In the genomic region with DNA sequence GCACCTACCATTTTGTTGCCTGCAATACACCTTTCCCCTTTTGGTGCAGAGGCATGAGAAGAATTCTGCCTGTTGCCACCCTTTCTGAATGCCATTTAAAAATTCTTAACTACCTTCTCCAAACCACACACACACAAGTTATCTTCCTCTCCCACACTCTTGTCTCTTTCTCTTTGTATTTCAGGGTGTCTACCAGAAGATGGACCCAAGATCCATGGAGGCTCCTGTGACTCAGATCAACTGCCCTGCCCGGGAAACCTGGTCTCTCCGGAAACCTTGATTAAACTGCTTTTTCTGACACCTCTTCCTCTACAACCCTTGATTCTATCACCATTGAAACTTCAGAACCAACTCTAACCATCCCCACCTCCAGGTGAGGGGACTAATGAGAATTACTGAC, we compare ENCODE assay signal across 1 cellular context.
TF ChIP-seq lines count a peak whose summit lies in the region.

No MANE protein-coding gene starts in this region.

TF ChIP-seq in H1, 55 proteins besides CTCF, POLR2A, EP300 and RAD21 (continued from another document):
- TF ChIP-seq EZH2 (IDR thresholded peaks at IDR 0.05; ENCODE audit: low read depth, low read length, severe bottlenecking) (no peak), CHD2 (IDR thresholded peaks at IDR 0.05; ENCODE audit: low read length) (no peak), TBP (IDR thresholded peaks at IDR 0.05; ENCODE audit: low read depth, low read length) (no peak), GABPA (IDR thresholded peaks at IDR 0.05; ENCODE audit: borderline replicate concordance, insufficient read depth, low read length) (no peak), ZNF274 (IDR thresholded peaks at IDR 0.05; ENCODE audit: borderline replicate concordance, extremely low read depth, low read length) (no peak), KDM4A (IDR thresholded peaks at IDR 0.05; ENCODE audit: low read depth, low read length, severe bottlenecking) (no peak), SIRT6 (IDR thresholded peaks at IDR 0.05; ENCODE audit: low read length) (no peak), PHF8 (conservative IDR thresholded peaks at IDR 0.05; ENCODE audit: low read depth, low read length) (no peak), ATF2 (IDR thresholded peaks at IDR 0.05; ENCODE audit: low read length) (no peak), KDM5A (IDR thresholded peaks at IDR 0.05; ENCODE audit: low read length) (no peak), MAFK (IDR thresholded peaks at IDR 0.05; ENCODE audit: low read depth, low read length) (no peak), HDAC2 (IDR thresholded peaks at IDR 0.05; ENCODE audit: borderline replicate concordance in 1 of 2, low read depth in 2 of 2, low read length in 2 of 2) (no peak)
